Comparison of ENCODE assay signal across 22 cellular contexts in genomic region chr1:225840223-225840610, GRCh38. TPM values are rescaled to one million over a fixed set of nuclear protein-coding genes. Genes with fewer than 3 reads are reported as not detected.
DNase-seq lines count a peak whose midpoint lies in the region; ATAC-seq and TF ChIP-seq lines count a peak whose summit lies in the region.
"Had no signal": no experiment of that assay in that cellular context is flagged by ENCODE, and none has a peak within 500 bp of the region (broad histone marks: within the 10 kb centered on the region; RNA-seq: fewer than 3 reads in every experiment).

No MANE protein-coding gene starts in this region.

- H3K4me3 ChIP-seq in vagina: no peak overlapping the region
- H3K4me3 ChIP-seq: GM12878, GM23248 had no signal

- peak overlapping the region; percentile 41 for H3K27ac Mint-ChIP-seq in activated naive CD8-positive, alpha-beta T cell
- H3K27ac Mint-ChIP-seq in activated naive CD8-positive, alpha-beta T cell treated with anti-CD3 and anti-CD28 coated beads, Interleukin-2, amount 50 U/mL, for 24 hours: no peak overlapping the region
- H3K27ac Mint-ChIP-seq in activated T-helper 17 cell treated with anti-CD3 and anti-CD28 coated beads, Interleukin-2, amount 50 U/mL, for 72 hours: peak overlapping the region; percentile 62
- peak overlapping the region; percentile 45 for H3K27ac Mint-ChIP-seq in nephron progenitor cell
- H3K27ac Mint-ChIP-seq: CD14-positive monocyte had no signal

- ATAC-seq in activated naive CD8-positive, alpha-beta T cell treated with anti-CD3 and anti-CD28 coated beads, Interleukin-2, amount 50 U/mL, for 24 hours: no peak
- no peak for ATAC-seq in activated T-helper 17 cell treated with anti-CD3 and anti-CD28 coated beads, Interleukin-2, amount 50 U/mL, for 72 hours (replicated peaks)
- no peak for ATAC-seq in GM19023 (IDR thresholded peaks at IDR 0.05; ENCODE audit: unreplicated experiment)
- ATAC-seq in activated CD4-positive, CD25-positive, alpha-beta regulatory T cell treated with anti-CD3 and anti-CD28 coated beads, Interleukin-2, amount 50 U/mL, for 24 hours: no peak
- ATAC-seq: GM12878 had no signal

- H3K27me3 ChIP-seq in vagina: no peaks in the 10 kb centered on the region

- intact Hi-C loops in vagina (cut with DNase I): loop anchor here (10.0 kb wide), 2 partner anchors 135 to 365 kb away; no protein-coding TSS in a partner anchor

- peaks cover 28% of the 10 kb centered on the region for H3K4me1 Mint-ChIP-seq in activated naive CD8-positive, alpha-beta T cell (ENCODE audit: low read depth)
- H3K4me1 Mint-ChIP-seq in activated naive CD8-positive, alpha-beta T cell treated with anti-CD3 and anti-CD28 coated beads, Interleukin-2, amount 50 U/mL, for 24 hours: peaks cover 12% of the 10 kb centered on the region
- H3K4me1 Mint-ChIP-seq in activated T-helper 17 cell treated with anti-CD3 and anti-CD28 coated beads, Interleukin-2, amount 50 U/mL, for 72 hours: peaks cover 5% of the 10 kb centered on the region
- H3K4me1 Mint-ChIP-seq in nephron progenitor cell: peaks cover 26% of the 10 kb centered on the region

- H3K9me3 Mint-ChIP-seq in activated naive CD8-positive, alpha-beta T cell (ENCODE audit: low read depth): no peaks in the 10 kb centered on the region
- H3K9me3 Mint-ChIP-seq in activated naive CD8-positive, alpha-beta T cell treated with anti-CD3 and anti-CD28 coated beads, Interleukin-2, amount 50 U/mL, for 24 hours: no peaks in the 10 kb centered on the region
- no peaks in the 10 kb centered on the region for H3K9me3 Mint-ChIP-seq in activated T-helper 17 cell treated with anti-CD3 and anti-CD28 coated beads, Interleukin-2, amount 50 U/mL, for 72 hours
- H3K9me3 Mint-ChIP-seq in nephron progenitor cell: no peaks in the 10 kb centered on the region

- peaks cover 0 to 69% of the 10 kb centered on the region in 2 donors for H3K36me3 ChIP-seq in vagina

- no peak for DNase-seq in activated naive CD8-positive, alpha-beta T cell treated with anti-CD3 and anti-CD28 coated beads, Interleukin-2, amount 50 U/mL, for 24 hours
- DNase-seq in nephron progenitor cell (no peak), vagina (ENCODE audit: extremely low spot score in 2 of 2) (no peak), OCI-M2 (lab: John Stamatoyannopoulos, UW; ENCODE audit: unreplicated experiment) (no peak)
- DNase-seq: 8988T, DMS53, EL, GM23248, HCEC 1CT, MM.1S, NCI-H1092 treated with DMSO at 0.1 percent for 48 hours, NCI-H2081, NCI-H510A, NCI-H748 treated with DMSO at 0.1 percent for 48 hours, SHP77 had no signal

- no peaks in the 10 kb centered on the region for H3K9me3 ChIP-seq in vagina

- H3K27ac ChIP-seq in vagina: peak overlapping the region; percentile 13
- H3K27ac ChIP-seq: GM23248 had no signal

- TF ChIP-seq POLR2A in vagina (IDR thresholded peaks at IDR 0.05): no peak

- no peak overlapping the region for H3K4me3 Mint-ChIP-seq in activated naive CD8-positive, alpha-beta T cell
- H3K4me3 Mint-ChIP-seq in activated naive CD8-positive, alpha-beta T cell treated with anti-CD3 and anti-CD28 coated beads, Interleukin-2, amount 50 U/mL, for 24 hours: no peak overlapping the region
- no peak overlapping the region for H3K4me3 Mint-ChIP-seq in activated T-helper 17 cell treated with anti-CD3 and anti-CD28 coated beads, Interleukin-2, amount 50 U/mL, for 72 hours
- H3K4me3 Mint-ChIP-seq in nephron progenitor cell: no peak overlapping the region
- H3K4me3 Mint-ChIP-seq: CD14-positive monocyte had no signal

- H3K4me1 ChIP-seq in vagina: peaks cover 17% of the 10 kb centered on the region

- TF ChIP-seq CTCF in nephron progenitor cell (IDR thresholded peaks at IDR 0.05): no peak
- no peak for TF ChIP-seq CTCF in vagina (IDR thresholded peaks at IDR 0.05)

- no peaks in the 10 kb centered on the region for H3K36me3 Mint-ChIP-seq in activated naive CD8-positive, alpha-beta T cell
- no peaks in the 10 kb centered on the region for H3K36me3 Mint-ChIP-seq in activated naive CD8-positive, alpha-beta T cell treated with anti-CD3 and anti-CD28 coated beads, Interleukin-2, amount 50 U/mL, for 24 hours (ENCODE audit: low read depth)
- H3K36me3 Mint-ChIP-seq in activated T-helper 17 cell treated with anti-CD3 and anti-CD28 coated beads, Interleukin-2, amount 50 U/mL, for 72 hours (ENCODE audit: low read depth): no peaks in the 10 kb centered on the region
- peaks cover 35% of the 10 kb centered on the region for H3K36me3 Mint-ChIP-seq in nephron progenitor cell (ENCODE audit: low read depth)

- H3K27me3 Mint-ChIP-seq in activated naive CD8-positive, alpha-beta T cell: no peaks in the 10 kb centered on the region
- H3K27me3 Mint-ChIP-seq in activated naive CD8-positive, alpha-beta T cell treated with anti-CD3 and anti-CD28 coated beads, Interleukin-2, amount 50 U/mL, for 24 hours: no peaks in the 10 kb centered on the region
- H3K27me3 Mint-ChIP-seq in activated T-helper 17 cell treated with anti-CD3 and anti-CD28 coated beads, Interleukin-2, amount 50 U/mL, for 72 hours: no peaks in the 10 kb centered on the region
- H3K27me3 Mint-ChIP-seq in nephron progenitor cell (ENCODE audit: low read depth, poor library complexity): peaks cover 2% of the 10 kb centered on the region

RNA-seq across cellular contexts. Expression of gene EPHX1, which starts 30.3 kb away (rescaled TPM):
- 1 to 10 TPM; 1.5 to 1.7 TPM for total RNA-seq in activated T-helper 17 cell treated with anti-CD3 and anti-CD28 coated beads, Interleukin-2, amount 50 U/mL, for 72 hours
- 142 TPM for total RNA-seq in vagina

RNA-seq across cellular contexts. Expression of gene TMEM63A, which starts 42.0 kb away (rescaled TPM):
- total RNA-seq in activated T-helper 17 cell treated with anti-CD3 and anti-CD28 coated beads, Interleukin-2, amount 50 U/mL, for 72 hours: 100 to 1,000 TPM in 1 of 2 donors, 10 to 100 TPM in 1; 74.9 to 242 TPM
- 38.1 TPM for total RNA-seq in vagina

RNA-seq across cellular contexts. Expression of gene LEFTY1, which starts 48.7 kb away (rescaled TPM):
- total RNA-seq in activated T-helper 17 cell treated with anti-CD3 and anti-CD28 coated beads, Interleukin-2, amount 50 U/mL, for 72 hours: not detected
- total RNA-seq in vagina: not detected
- total RNA-seq: GM23248, LHCN-M2 had no signal

Comparison
In these comparisons a context has a peak if more than half of its experiments do, and no peak if none do; other contexts are left out.
1. RNA of gene EPHX1, which starts 30.3 kb away (total RNA-seq): 142 TPM in vagina (single experiment); 1.5 to 1.7 TPM in activated T-helper 17 cell treated with anti-CD3 and anti-CD28 coated beads, Interleukin-2, amount 50 U/mL, for 72 hours; every median in the first group is over 10 times any median in the second.